ENCODE assay signal across 25 cellular contexts in the genomic region with DNA sequence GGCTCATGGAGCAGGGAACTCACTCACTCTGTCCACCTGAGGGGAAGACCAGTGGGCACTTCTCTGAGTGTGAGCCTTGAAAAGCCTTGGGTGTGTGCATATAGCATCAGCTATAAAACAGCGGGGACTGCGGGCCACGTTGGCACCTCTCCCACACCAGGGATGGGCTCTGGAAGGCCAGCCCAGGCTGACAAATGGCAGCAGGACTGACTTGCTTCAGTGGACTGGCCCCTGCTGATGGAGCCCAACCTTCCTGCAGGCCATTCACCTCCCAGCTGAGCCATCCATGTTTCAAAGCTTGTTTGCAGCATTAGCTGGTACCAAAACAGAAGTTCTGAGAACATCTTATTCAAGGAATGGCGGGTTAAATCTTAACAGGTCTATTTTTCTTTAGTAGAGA. TPM values are rescaled to one million over a fixed set of nuclear protein-coding genes. Genes with fewer than 3 reads are reported as not detected.
DNase-seq lines count a peak whose midpoint lies in the region; ATAC-seq, FAIRE-seq and TF ChIP-seq lines count a peak whose summit lies in the region.
"Had no signal": no experiment of that assay in that cellular context is flagged by ENCODE, and none has a peak within 500 bp of the region (broad histone marks: within the 10 kb centered on the region; RNA-seq: fewer than 3 reads in every experiment).

No MANE protein-coding gene starts in this region.

- intact Hi-C loops in spleen (cut with DNase I; ENCODE audit: low total_unique reads), result no loop called here

- H3K27ac ChIP-seq in HEK293 (ENCODE audit: extremely low read depth, low read depth, low read length) (no peak overlapping the region), H1 (ENCODE audit: low read depth, low read length) (no peak overlapping the region), neuronal stem cell (replicated peaks; ENCODE audit: low read length) (no peak overlapping the region), spleen (peak overlapping the region in 5 of 8 donors; percentile 60 to 84 (median 74)), SK-N-SH (ENCODE audit: low read depth in 2 of 2, low read length in 1 of 2) (no peak overlapping the region)
- H3K27ac ChIP-seq: A549; BLaER1 treated with 17β-estradiol and CSF1 and Interleukin-3, amounts not matched to agents 10 nM and 100 nM; GM23248 had no signal

- H3K4me3 ChIP-seq in HEK293 (ENCODE audit: low read depth, low read length), result no peak overlapping the region
- no peak overlapping the region for H3K4me3 ChIP-seq in H1 (ENCODE audit: extremely low read depth in 1 of 4, insufficient read depth in 2 of 4, low read depth in 3 of 4, low read length in 4 of 4)
- H3K4me3 ChIP-seq in neuronal stem cell (ENCODE audit: low read length in 2 of 2), result no peak overlapping the region
- H3K4me3 ChIP-seq in spleen, result no peak overlapping the region
- H3K4me3 ChIP-seq in SK-N-SH (ENCODE audit: low read depth in 2 of 2, low read length in 1 of 2), result no peak overlapping the region
- H3K4me3 ChIP-seq: A549; BLaER1 treated with 17β-estradiol and CSF1 and Interleukin-3, amounts not matched to agents 10 nM and 100 nM; GM23248 had no signal

- WGBS in H1 (ENCODE audit: extremely low coverage in 1 of 2, insufficient coverage in 1 of 2, insufficient read length in 1 of 2, insufficient replicate concordance in 2 of 2, low coverage in 1 of 2, low lambda C conversion rate in 2 of 2, missing lambda C conversion rate in 1 of 2), 2 experiments, result 96% methylated on average over 4 of the region's 4 CpGs; no CpG with 5 or more reads in 1 of the 2 experiments
- WGBS in neuronal stem cell (ENCODE audit: extremely low coverage in 2 of 2, insufficient read length in 2 of 2, insufficient replicate concordance in 1 of 2), 2 donors, result no CpG with 5 or more reads among the region's 4 CpGs
- WGBS in spleen, 5 donors, result 75 to 89% (median 81%) methylated on average over 4 of the region's 4 CpGs
- WGBS in SK-N-SH (ENCODE audit: low lambda C conversion rate), result 68% methylated on average over 3 of the region's 4 CpGs

- H2AFZ ChIP-seq in H1 (ENCODE audit: low read length), result no peak overlapping the region
- H2AFZ ChIP-seq in neuronal stem cell (ENCODE audit: low read length), result no peak overlapping the region
- H2AFZ ChIP-seq in SK-N-SH (ENCODE audit: low read depth), result no peak overlapping the region
- H2AFZ ChIP-seq: GM23248 had no signal

- H4K5ac ChIP-seq in H1 (ENCODE audit: insufficient read length, low read depth, low read length), result no peak overlapping the region

- H2BK120ac ChIP-seq in H1 (replicated peaks; ENCODE audit: low read depth, low read length) (no peak overlapping the region), neuronal stem cell (ENCODE audit: low read depth, low read length) (no peak overlapping the region)

- 0 out of 2 replicates have a peak overlapping the region, but pooled peaks have one; percentile 12 for H2BK5ac ChIP-seq in H1 (ENCODE audit: low read depth, low read length)
- H2BK5ac ChIP-seq in neuronal stem cell (ENCODE audit: low read length), result no peak overlapping the region

- no peak overlapping the region for H3K56ac ChIP-seq in H1 (replicated peaks; ENCODE audit: insufficient read length, low read depth, low read length)

- H3K36me3 ChIP-seq in HEK293 (ENCODE audit: control insufficient read depth in 2 of 2, insufficient read depth in 1 of 2, low read length in 2 of 2) (no peaks in the 10 kb centered on the region; a peak in 2 of 3 replicates), H1 (ENCODE audit: control insufficient read depth in 2 of 4, insufficient read depth in 4 of 4, low read length in 3 of 4) (no peaks in the 10 kb centered on the region; a peak in 1 of 8 replicates), neuronal stem cell (replicated peaks in 1 of 2; ENCODE audit: control insufficient read depth in 2 of 2, insufficient read depth in 2 of 2, low read length in 2 of 2) (no peaks in the 10 kb centered on the region), spleen (no peaks in the 10 kb centered on the region), SK-N-SH (replicated peaks in 1 of 2; ENCODE audit: control insufficient read depth in 1 of 2, insufficient read depth in 2 of 2, low read length in 1 of 2) (no peaks in the 10 kb centered on the region)
- H3K36me3 ChIP-seq: BE2C had no signal

- no peaks in the 10 kb centered on the region for H3F3A ChIP-seq in SK-N-SH (replicated peaks; ENCODE audit: insufficient read depth)

- H4K8ac ChIP-seq in H1 (ENCODE audit: extremely low read depth, insufficient read depth, low read length), result no peak overlapping the region; the same call in 1 of the 2 replicates
- H4K8ac ChIP-seq in neuronal stem cell (ENCODE audit: low read depth, low read length), result peak overlapping the region; percentile 49

- no peak overlapping the region for H3K4me2 ChIP-seq in H1 (ENCODE audit: insufficient read depth in 1 of 2, low read depth in 2 of 2, low read length in 2 of 2)
- no peak overlapping the region for H3K4me2 ChIP-seq in neuronal stem cell (ENCODE audit: insufficient read depth, low read length, poor library complexity, severe bottlenecking)
- H3K4me2 ChIP-seq in SK-N-SH, result no peak overlapping the region
- H3K4me2 ChIP-seq: A549 had no signal

- H3K9ac ChIP-seq in H1 (replicated peaks in 1 of 4; ENCODE audit: extremely low read depth in 1 of 4, low read depth in 3 of 4, low read length in 3 of 4) (no peak overlapping the region), neuronal stem cell (ENCODE audit: low read depth, low read length, poor library complexity) (no peak overlapping the region), SK-N-SH (no peak overlapping the region)
- H3K9ac ChIP-seq: BLaER1 treated with 17β-estradiol and CSF1 and Interleukin-3, amounts not matched to agents 10 nM and 100 nM; GM23248 had no signal

- H2BK20ac ChIP-seq in H1 (ENCODE audit: low read length), result no peak overlapping the region

- no peaks in the 10 kb centered on the region for H3K9me2 ChIP-seq in SK-N-SH

- H3K4ac ChIP-seq in H1 (replicated peaks; ENCODE audit: insufficient read length, low read depth, low read length) (no peak overlapping the region), neuronal stem cell (ENCODE audit: low read length) (no peak overlapping the region)

- peak overlapping the region; percentile 1; the same call in 1 of the 2 replicates for H3K18ac ChIP-seq in H1 (ENCODE audit: extremely low read depth, low read length)
- H3K18ac ChIP-seq in neuronal stem cell (ENCODE audit: low read length), result peak overlapping the region; percentile 51

- no peak for FAIRE-seq in H1 (lab: Jason Lieb, UNC)
- FAIRE-seq: G401.6, GM12892 had no signal

- H3K23me2 ChIP-seq in H1 (ENCODE audit: low read depth, low read length), result no peaks in the 10 kb centered on the region; the same call in 1 of the 2 replicates

- H3K9me3 ChIP-seq in HEK293 (ENCODE audit: control insufficient read depth, insufficient read depth, low read depth, low read length), result no peaks in the 10 kb centered on the region
- no peaks in the 10 kb centered on the region for H3K9me3 ChIP-seq in H1 (ENCODE audit: insufficient read depth in 2 of 2, low read depth in 1 of 2, low read length in 1 of 2)
- H3K9me3 ChIP-seq in neuronal stem cell (replicated peaks in 1 of 2; ENCODE audit: control insufficient read depth in 2 of 2, insufficient read depth in 1 of 2, low read depth in 1 of 2, low read length in 2 of 2), result no peaks in the 10 kb centered on the region
- H3K9me3 ChIP-seq in spleen, result no peaks in the 10 kb centered on the region
- no peaks in the 10 kb centered on the region for H3K9me3 ChIP-seq in SK-N-SH
- H3K9me3 ChIP-seq: A549; BE2C; BLaER1 treated with 17β-estradiol and CSF1 and Interleukin-3, amounts not matched to agents 10 nM and 100 nM had no signal

- H4K91ac ChIP-seq in H1 (replicated peaks; ENCODE audit: insufficient read length, low read length), result no peak overlapping the region
- no peak overlapping the region for H4K91ac ChIP-seq in neuronal stem cell (ENCODE audit: low read depth, low read length, poor library complexity)

- CTCF ChIA-PET in HEK293 (lab: Yijun Ruan, JAX) (interaction anchor here (1.0 to 2.5 kb wide), 2 partner anchors 10 to 658 kb away, joined by 3 to 7 read pairs; no protein-coding TSS in a partner anchor), H1 (lab: Charles Lee; ENCODE audit: partially characterized antibody) (interaction anchor here (1.5 to 2.9 kb wide), 3 partner anchors 10 to 19 kb away, joined by 3 to 9 read pairs (median 4); no protein-coding TSS in a partner anchor), SK-N-SH (lab: Yijun Ruan, JAX) (interaction anchor here (1.2 to 3.3 kb wide), 4 partner anchors 9 to 40 kb away, joined by 3 to 17 read pairs (median 8); no protein-coding TSS in a partner anchor)

- TF ChIP-seq EP300 in H1 (IDR thresholded peaks at IDR 0.05; ENCODE audit: borderline replicate concordance in 1 of 2, low read depth in 2 of 2, low read length in 2 of 2) (no peak), SK-N-SH (IDR thresholded peaks at IDR 0.05; ENCODE audit: borderline replicate concordance in 1 of 2, low read depth in 1 of 2, low read length in 1 of 2) (no peak)

- no peak overlapping the region for H2AK5ac ChIP-seq in H1 (ENCODE audit: low read depth, low read length)
- no peak overlapping the region for H2AK5ac ChIP-seq in neuronal stem cell (ENCODE audit: low read depth, low read length)

- no peak overlapping the region for H3K14ac ChIP-seq in H1 (ENCODE audit: insufficient read length)
- no peak overlapping the region for H3K14ac ChIP-seq in neuronal stem cell (ENCODE audit: low read length)

- H2BK12ac ChIP-seq in H1 (ENCODE audit: low read depth, low read length) (no peak overlapping the region), neuronal stem cell (ENCODE audit: low read length) (peak overlapping the region; percentile 46)

- no peak for ATAC-seq in HG03045 (IDR thresholded peaks at IDR 0.05; ENCODE audit: unreplicated experiment)
- ATAC-seq: A549, HCT116 had no signal

- TF ChIP-seq POLR2A in H1 (IDR thresholded peaks at IDR 0.05; ENCODE audit: control extremely low read depth in 1 of 2, low read depth in 2 of 2, low read length in 2 of 2) (no peak), spleen (IDR thresholded peaks at IDR 0.05) (no peak)

- H3K27me3 ChIP-seq in H1 (replicated peaks in 1 of 4; ENCODE audit: control insufficient read depth in 3 of 4, extremely low read depth in 1 of 4, insufficient read depth in 3 of 4, low read length in 3 of 4) (no peaks in the 10 kb centered on the region), neuronal stem cell (ENCODE audit: control insufficient read depth in 3 of 3, insufficient read depth in 3 of 3, low read depth in 1 of 3, low read length in 3 of 3) (no peaks in the 10 kb centered on the region), spleen (replicated peaks in 1 of 7) (no peaks in the 10 kb centered on the region), SK-N-SH (ENCODE audit: insufficient read depth) (no peaks in the 10 kb centered on the region)
- H3K27me3 ChIP-seq: BE2C; BLaER1 treated with 17β-estradiol and CSF1 and Interleukin-3, amounts not matched to agents 10 nM and 100 nM had no signal

- H4K20me1 ChIP-seq in H1 (replicated peaks in 1 of 2; ENCODE audit: control insufficient read depth in 1 of 2, insufficient read depth in 2 of 2, low read length in 2 of 2) (no peaks in the 10 kb centered on the region), SK-N-SH (ENCODE audit: insufficient read depth) (no peaks in the 10 kb centered on the region; the same call in 1 of the 2 replicates)

- peaks cover 11% of the 10 kb centered on the region for H3K4me1 ChIP-seq in HEK293 (ENCODE audit: control insufficient read depth, insufficient read depth, low read length)
- peaks cover 0 to 11% (median 0%) of the 10 kb centered on the region in 4 experiments; a peak in 2 of 7 replicates for H3K4me1 ChIP-seq in H1 (replicated peaks in 1 of 4; ENCODE audit: control insufficient read depth in 3 of 4, insufficient read depth in 4 of 4, low read length in 3 of 4)
- H3K4me1 ChIP-seq in neuronal stem cell (ENCODE audit: control insufficient read depth in 2 of 2, insufficient read depth in 1 of 2, low read depth in 1 of 2, low read length in 2 of 2), result no peaks in the 10 kb centered on the region
- peaks cover 4 to 48% (median 24%) of the 10 kb centered on the region in 6 donors for H3K4me1 ChIP-seq in spleen
- H3K4me1 ChIP-seq in SK-N-SH (ENCODE audit: control insufficient read depth in 1 of 2, insufficient read depth in 2 of 2, low read depth in 1 of 2, low read length in 1 of 2), result peaks cover 12 to 41% of the 10 kb centered on the region in 2 experiments; a peak in 3 of 4 replicates
- H3K4me1 ChIP-seq: A549, BE2C had no signal

- TF ChIP-seq RAD21 in H1 (IDR thresholded peaks at IDR 0.05 in 1 of 2, conservative IDR thresholded peaks at IDR 0.05 in 1 of 2; ENCODE audit: low read depth in 2 of 2, low read length in 2 of 2) (no peak), SK-N-SH (IDR thresholded peaks at IDR 0.05; ENCODE audit: low read length) (no peak)

- H3K79me1 ChIP-seq in H1 (ENCODE audit: low read depth, low read length), result 0 out of 2 replicates have a peak, but pooled peaks cover 4% of the 10 kb centered on the region
- H3K79me1 ChIP-seq in neuronal stem cell (ENCODE audit: low read depth, low read length), result no peaks in the 10 kb centered on the region

- peaks cover 0 to 83% of the 10 kb centered on the region in 2 experiments; a peak in 2 of 4 replicates for H3K79me2 ChIP-seq in H1 (ENCODE audit: control insufficient read depth in 1 of 2, insufficient read depth in 2 of 2, low read length in 2 of 2)
- H3K79me2 ChIP-seq in SK-N-SH (ENCODE audit: insufficient read depth), result peaks cover 78% of the 10 kb centered on the region

- no peak for DNase-seq in H1 (ENCODE audit: low read depth in 1 of 2, low spot score in 2 of 2)
- DNase-seq in neuronal stem cell (ENCODE audit: low spot score), result no peak
- no peak for DNase-seq in spleen
- no peak for DNase-seq in cortex of kidney (lab: John Stamatoyannopoulos, UW)
- DNase-seq in mesenteric fat pad (ENCODE audit: low spot score), result no peak
- no peak for DNase-seq in SK-N-SH
- DNase-seq: 8988T; ACHN; AML-193; BE2C; Calu3; CD4-positive, alpha-beta memory T cell; COR-L47; DMS53; DMS79 treated with DMSO at 0.1 percent for 48 hours; GM23248; H9; HFFc6 had no signal

- TF ChIP-seq CTCF in HEK293 (tag by site-specific recombination; IDR thresholded peaks at IDR 0.05) (no peak), H1 (IDR thresholded peaks at IDR 0.05; ENCODE audit: control extremely low read depth in 1 of 3, insufficient read depth in 1 of 3, low read depth in 1 of 3, low read length in 3 of 3) (no peak), spleen (IDR thresholded peaks at IDR 0.05 in 8 of 11, conservative IDR thresholded peaks at IDR 0.05 in 3 of 11) (no peak), SK-N-SH (IDR thresholded peaks at IDR 0.05) (no peak)

- H3K23ac ChIP-seq in H1 (ENCODE audit: insufficient read length), result no peak overlapping the region
- no peak overlapping the region for H3K23ac ChIP-seq in neuronal stem cell (ENCODE audit: low read depth, low read length, poor library complexity)

- no peak overlapping the region for H2BK15ac ChIP-seq in H1 (ENCODE audit: low read length)
- H2BK15ac ChIP-seq in neuronal stem cell (ENCODE audit: low read length), result no peak overlapping the region

- POLR2A ChIA-PET in HEK293 (lab: Yijun Ruan, JAX) (no interaction called here), H1 (lab: Charles Lee; ENCODE audit: partially characterized antibody) (interaction anchor here (1.1 kb wide), 1 partner anchor 10 kb away, joined by 3 read pairs; no protein-coding TSS in a partner anchor), SK-N-SH (lab: Yijun Ruan, JAX) (interaction anchor here (0.6 kb wide), 1 partner anchor 658 kb away, joined by 5 read pairs; no protein-coding TSS in a partner anchor)

RNA-seq across cellular contexts. Expression of a gene that starts 21.0 kb away (rescaled TPM):
- total RNA-seq in H1 (2021; fragmentation: NEBNext Ultra II Directional; extraction: Animal tissue kit (Norgen Biotek cat#: 25700)), result 9.3 and 12.3 TPM in 2 replicates
- 3.1 and 3.8 TPM in 2 replicates for polyA plus RNA-seq in H1 (2011; rRNA removed)
- 2.3 TPM for polyA plus RNA-seq in H1 (2011; cell fraction: cytosol; rRNA removed)
- 10.5 TPM for polyA plus RNA-seq in H1 (2011; cell fraction: nucleus; rRNA removed)
- polyA plus RNA-seq in H1 (2012, experiment 1 of 2), result 5.8 to 7.8 TPM (median 6.4 TPM) in 4 replicates
- polyA plus RNA-seq in H1 (2012, experiment 2 of 2), result 4.2 TPM
- 15.1 TPM for polyA plus RNA-seq in H1 (2013, experiment 1 of 2)
- polyA plus RNA-seq in H1 (2013, experiment 2 of 2), result 14.7 TPM
- polyA minus RNA-seq in H1 (2011; rRNA and poly(A)+ RNA removed), result 5.5 TPM in 2 replicates
- polyA minus RNA-seq in H1 (2011; cell fraction: cytosol; rRNA and poly(A)+ RNA removed), result 5.1 TPM
- polyA minus RNA-seq in H1 (2011; cell fraction: nucleus; rRNA and poly(A)+ RNA removed), result 6.6 TPM
- 1.5 TPM for polyA plus RNA-seq in neuronal stem cell (2013, experiment 1 of 2)
- polyA plus RNA-seq in neuronal stem cell (2013, experiment 2 of 2), result 1.6 TPM
- 10 to 100 TPM; 10.0 to 24.6 (median 15.8) TPM for total RNA-seq in spleen
- polyA plus RNA-seq in spleen, result 1 to 10 TPM; 1.2 to 3.6 (median 1.3) TPM
- total RNA-seq in mesenteric fat pad, result 12.6 TPM
- polyA plus RNA-seq in SK-N-SH (2012; rRNA removed), result 3.0 and 3.3 TPM in 2 replicates
- polyA plus RNA-seq in SK-N-SH (2012; cell fraction: cytosol; rRNA removed), result 2.5 and 2.8 TPM in 2 replicates
- polyA plus RNA-seq in SK-N-SH (2012; cell fraction: nucleus; rRNA removed), result 13.7 and 14.0 TPM in 2 replicates
- total RNA-seq: Calu3 had no signal

Comparison
In these comparisons a context has a peak if more than half of its experiments do, and no peak if none do; other contexts are left out.
1. H3K27ac ChIP-seq: peak in spleen (5 of 8); none in HEK293 (single experiment), H1 (single experiment), neuronal stem cell (single experiment) and SK-N-SH (0 of 2).